In genomic region chr5:5141011-5141599, GRCh38 we compare ENCODE assay signal across 13 cellular contexts. TPM values are rescaled to one million over a fixed set of nuclear protein-coding genes. Genes with fewer than 3 reads are reported as not detected.
A peak's percentile ranks its signal among the peaks of the same experiment; 100 is the strongest.
DNase-seq lines count a peak whose midpoint lies in the region; ATAC-seq and TF ChIP-seq lines count a peak whose summit lies in the region.
"Had no signal": no experiment of that assay in that cellular context is flagged by ENCODE, and none has a peak within 500 bp of the region (broad histone marks: within the 10 kb centered on the region; RNA-seq: fewer than 3 reads in every experiment).

No MANE protein-coding gene starts in this region.

- intact Hi-C loops in Calu3 (cut with micrococcal nuclease; ENCODE audit: unreplicated experiment): loop anchor here (10.0 kb wide), 1 partner anchor 1434 kb away; no protein-coding TSS in a partner anchor

- no TSS peak for BruUV-seq in Calu3 (replicated peaks; lab: Mats Ljungman, UMichigan)

- H3K27ac ChIP-seq in iPS DF 6.9 (ENCODE audit: low read length): no peak overlapping the region
- H3K27ac ChIP-seq in CD8-positive, alpha-beta memory T cell (ENCODE audit: low read depth, low read length): no peak overlapping the region
- H3K27ac ChIP-seq: adrenal gland, right atrium auricular region had no signal

- H3K27me3 ChIP-seq in H7 (ENCODE audit: control insufficient read depth, insufficient read depth, low read length) (peaks cover 14% of the 10 kb centered on the region), iPS DF 6.9 (ENCODE audit: control insufficient read depth, insufficient read depth, low read length) (0 out of 2 replicates have a peak, but pooled peaks cover 2% of the 10 kb centered on the region)
- peaks cover 6% of the 10 kb centered on the region for H3K27me3 ChIP-seq in CD8-positive, alpha-beta memory T cell (ENCODE audit: insufficient read depth, low read length, poor library complexity, severe bottlenecking)

- CTCF ChIA-PET in Calu3 (lab: Charles Lee): interaction anchor here (0.7 kb wide), 1 partner anchor 12 kb away, joined by 3 read pairs; no protein-coding TSS in a partner anchor
- CTCF ChIA-PET in CD8-positive, alpha-beta memory T cell (lab: Charles Lee): interaction anchor here (1.0 kb wide), 1 partner anchor 21 kb away, joined by 3 read pairs; no protein-coding TSS in a partner anchor

- no peak overlapping the region for H3K27ac Mint-ChIP-seq in T-helper 17 cell
- no peak overlapping the region for H3K27ac Mint-ChIP-seq in Calu3 (ENCODE audit: unreplicated experiment)
- H3K27ac Mint-ChIP-seq in CD8-positive, alpha-beta memory T cell: no peak overlapping the region
- H3K27ac Mint-ChIP-seq: activated CD8-positive, alpha-beta memory T cell treated with anti-CD3 and anti-CD28 coated beads, Interleukin-2, amount 10 ng/mL, durations not matched to agents 7 days and 5 days; effector memory CD8-positive, alpha-beta T cell had no signal

- H3K4me3 Mint-ChIP-seq in T-helper 17 cell (peak overlapping the region; percentile 50), Calu3 (ENCODE audit: low read depth, unreplicated experiment) (no peak overlapping the region)
- no peak overlapping the region for H3K4me3 Mint-ChIP-seq in CD8-positive, alpha-beta memory T cell
- H3K4me3 Mint-ChIP-seq: activated CD8-positive, alpha-beta memory T cell treated with anti-CD3 and anti-CD28 coated beads, Interleukin-2, amount 10 ng/mL, durations not matched to agents 7 days and 5 days had no signal

- no peaks in the 10 kb centered on the region for H3K4me1 Mint-ChIP-seq in T-helper 17 cell
- no peaks in the 10 kb centered on the region for H3K4me1 Mint-ChIP-seq in Calu3 (ENCODE audit: low read depth, unreplicated experiment)
- peaks cover 5 to 10% (median 9%) of the 10 kb centered on the region in 3 donors for H3K4me1 Mint-ChIP-seq in CD8-positive, alpha-beta memory T cell

- H3K4me1 ChIP-seq in iPS DF 6.9 (ENCODE audit: control insufficient read depth, insufficient read depth, low read length): peaks cover 5% of the 10 kb centered on the region
- H3K4me1 ChIP-seq in CD8-positive, alpha-beta memory T cell (ENCODE audit: insufficient read depth, low read length): peaks cover 3% of the 10 kb centered on the region

- no CpG with 5 or more reads among the region's 11 CpGs for WGBS in iPS DF 6.9 (ENCODE audit: insufficient coverage, insufficient read length)

- H3K27me3 Mint-ChIP-seq in T-helper 17 cell: peaks cover 37% of the 10 kb centered on the region
- no peaks in the 10 kb centered on the region for H3K27me3 Mint-ChIP-seq in Calu3 (ENCODE audit: unreplicated experiment)
- peaks cover 5 to 18% of the 10 kb centered on the region in 2 donors for H3K27me3 Mint-ChIP-seq in CD8-positive, alpha-beta memory T cell

- H3K36me3 ChIP-seq in H7 (replicated peaks; ENCODE audit: control insufficient read depth, insufficient read depth, low read length) (0 out of 2 replicates have a peak, but pooled peaks cover 2% of the 10 kb centered on the region), iPS DF 6.9 (ENCODE audit: control insufficient read depth, insufficient read depth, low read length) (no peaks in the 10 kb centered on the region; the same call in 1 of the 2 replicates)
- H3K36me3 ChIP-seq in CD8-positive, alpha-beta memory T cell (ENCODE audit: insufficient read depth, low read length): no peaks in the 10 kb centered on the region
- H3K36me3 ChIP-seq: adrenal gland, right atrium auricular region had no signal

- DNase-seq in H7 (no peak), T-helper 17 cell (no peak), iPS DF 6.9 (ENCODE audit: low read depth, low spot score) (no peak), retina (peak; percentile 10), Calu3 (no peak), dermis blood vessel endothelial cell (no peak)
- no peak for DNase-seq in CD8-positive, alpha-beta memory T cell
- DNase-seq: NCI-H524 treated with DMSO at 0.1 percent for 48 hours had no signal

- H3K36me3 Mint-ChIP-seq in T-helper 17 cell (ENCODE audit: low read depth) (peaks cover 2% of the 10 kb centered on the region), Calu3 (ENCODE audit: insufficient read depth, unreplicated experiment) (no peaks in the 10 kb centered on the region)
- no peaks in the 10 kb centered on the region for H3K36me3 Mint-ChIP-seq in CD8-positive, alpha-beta memory T cell
- H3K36me3 Mint-ChIP-seq: activated CD8-positive, alpha-beta memory T cell treated with anti-CD3 and anti-CD28 coated beads, Interleukin-2, amount 10 ng/mL, durations not matched to agents 7 days and 5 days had no signal

- no peak for ATAC-seq in T-helper 17 cell
- ATAC-seq: activated CD8-positive, alpha-beta memory T cell treated with anti-CD3 and anti-CD28 coated beads, Interleukin-2, amount 10 ng/mL, durations not matched to agents 7 days and 5 days; effector memory CD8-positive, alpha-beta T cell; Right ventricle myocardium inferior had no signal

- H3K4me3 ChIP-seq in H7 (ENCODE audit: insufficient read depth, low read depth, low read length) (peak overlapping the region; percentile 81), iPS DF 6.9 (ENCODE audit: low read length) (peak overlapping the region; percentile 51; the same call in 1 of the 2 replicates)
- H3K4me3 ChIP-seq in CD8-positive, alpha-beta memory T cell (ENCODE audit: low read length): no peak overlapping the region

- TF ChIP-seq CTCF in Calu3 (IDR thresholded peaks at IDR 0.05; ENCODE audit: unreplicated experiment): no peak

- no peaks in the 10 kb centered on the region for H3K9me3 Mint-ChIP-seq in Calu3 (ENCODE audit: low read depth, unreplicated experiment)
- peaks cover 0 to 1% (median 0%) of the 10 kb centered on the region in 5 donors for H3K9me3 Mint-ChIP-seq in CD8-positive, alpha-beta memory T cell
- H3K9me3 Mint-ChIP-seq: effector memory CD8-positive, alpha-beta T cell had no signal

- POLR2A ChIA-PET in CD8-positive, alpha-beta memory T cell (lab: Charles Lee): no interaction called here

- H3K9me3 ChIP-seq in T-helper 17 cell (ENCODE audit: control insufficient read depth, low read length, poor library complexity, severe bottlenecking) (no peaks in the 10 kb centered on the region), iPS DF 6.9 (ENCODE audit: control insufficient read depth, insufficient read depth, low read length) (no peaks in the 10 kb centered on the region)
- H3K9me3 ChIP-seq in CD8-positive, alpha-beta memory T cell (ENCODE audit: low read length): no peaks in the 10 kb centered on the region
- H3K9me3 ChIP-seq: adrenal gland, right atrium auricular region had no signal

RNA-seq across cellular contexts. Expression of gene ADAMTS16, which starts 1.0 kb away (rescaled TPM):
- 12.3 and 15.1 TPM in 2 replicates for total RNA-seq in H7 (2014; rRNA removed; shearing (Covaris generic))
- total RNA-seq in T-helper 17 cell (not detected), Calu3 (2022) (not detected in 2 replicates), dermis blood vessel endothelial cell (not detected in 2 replicates)
- total RNA-seq in CD8-positive, alpha-beta memory T cell: not detected
- polyA plus RNA-seq in CD8-positive, alpha-beta memory T cell: not detected
- total RNA-seq: activated CD8-positive, alpha-beta memory T cell treated with anti-CD3 and anti-CD28 coated beads, Interleukin-2, amount 10 ng/mL, durations not matched to agents 7 days and 5 days; right atrium auricular region; Right ventricle myocardium inferior had no signal

Comparison
In these comparisons a context has a peak if more than half of its experiments do, and no peak if none do; other contexts are left out.
1. RNA of gene ADAMTS16, which starts 1.0 kb away (total RNA-seq): 12.3 to 15.1 TPM in H7; not detected in T-helper 17 cell, not detected in Calu3, not detected in CD8-positive, alpha-beta memory T cell and not detected in dermis blood vessel endothelial cell; every median in the first group is over 10 times any median in the second.